Comparison of ENCODE assay signal across 1 cellular context in the genomic region with DNA sequence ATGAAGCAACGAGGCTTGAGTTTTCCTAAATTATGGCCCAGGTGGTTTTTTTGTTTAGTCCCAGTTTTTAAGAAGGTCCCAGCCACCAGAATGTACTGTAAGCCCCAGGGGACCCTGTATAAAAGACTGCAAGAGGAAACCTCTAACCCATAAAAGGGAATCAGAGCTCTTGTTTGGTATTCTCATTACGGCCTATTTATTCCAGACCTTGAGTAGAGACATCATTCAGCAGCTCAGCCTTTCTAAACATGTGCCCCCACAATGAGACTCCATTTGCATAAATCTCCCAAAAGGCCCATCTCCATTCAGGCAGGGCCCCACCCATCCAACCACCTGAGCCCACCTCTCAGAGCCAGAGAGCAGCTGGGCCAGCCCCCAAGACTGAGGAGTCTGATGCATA.
TF ChIP-seq lines count a peak whose summit lies in the region.

No MANE protein-coding gene starts in this region.

TF ChIP-seq in GM23338, 12 proteins besides CTCF, POLR2A, EP300 and RAD21 (continued from another document):
- TF ChIP-seq, protein P1, sequence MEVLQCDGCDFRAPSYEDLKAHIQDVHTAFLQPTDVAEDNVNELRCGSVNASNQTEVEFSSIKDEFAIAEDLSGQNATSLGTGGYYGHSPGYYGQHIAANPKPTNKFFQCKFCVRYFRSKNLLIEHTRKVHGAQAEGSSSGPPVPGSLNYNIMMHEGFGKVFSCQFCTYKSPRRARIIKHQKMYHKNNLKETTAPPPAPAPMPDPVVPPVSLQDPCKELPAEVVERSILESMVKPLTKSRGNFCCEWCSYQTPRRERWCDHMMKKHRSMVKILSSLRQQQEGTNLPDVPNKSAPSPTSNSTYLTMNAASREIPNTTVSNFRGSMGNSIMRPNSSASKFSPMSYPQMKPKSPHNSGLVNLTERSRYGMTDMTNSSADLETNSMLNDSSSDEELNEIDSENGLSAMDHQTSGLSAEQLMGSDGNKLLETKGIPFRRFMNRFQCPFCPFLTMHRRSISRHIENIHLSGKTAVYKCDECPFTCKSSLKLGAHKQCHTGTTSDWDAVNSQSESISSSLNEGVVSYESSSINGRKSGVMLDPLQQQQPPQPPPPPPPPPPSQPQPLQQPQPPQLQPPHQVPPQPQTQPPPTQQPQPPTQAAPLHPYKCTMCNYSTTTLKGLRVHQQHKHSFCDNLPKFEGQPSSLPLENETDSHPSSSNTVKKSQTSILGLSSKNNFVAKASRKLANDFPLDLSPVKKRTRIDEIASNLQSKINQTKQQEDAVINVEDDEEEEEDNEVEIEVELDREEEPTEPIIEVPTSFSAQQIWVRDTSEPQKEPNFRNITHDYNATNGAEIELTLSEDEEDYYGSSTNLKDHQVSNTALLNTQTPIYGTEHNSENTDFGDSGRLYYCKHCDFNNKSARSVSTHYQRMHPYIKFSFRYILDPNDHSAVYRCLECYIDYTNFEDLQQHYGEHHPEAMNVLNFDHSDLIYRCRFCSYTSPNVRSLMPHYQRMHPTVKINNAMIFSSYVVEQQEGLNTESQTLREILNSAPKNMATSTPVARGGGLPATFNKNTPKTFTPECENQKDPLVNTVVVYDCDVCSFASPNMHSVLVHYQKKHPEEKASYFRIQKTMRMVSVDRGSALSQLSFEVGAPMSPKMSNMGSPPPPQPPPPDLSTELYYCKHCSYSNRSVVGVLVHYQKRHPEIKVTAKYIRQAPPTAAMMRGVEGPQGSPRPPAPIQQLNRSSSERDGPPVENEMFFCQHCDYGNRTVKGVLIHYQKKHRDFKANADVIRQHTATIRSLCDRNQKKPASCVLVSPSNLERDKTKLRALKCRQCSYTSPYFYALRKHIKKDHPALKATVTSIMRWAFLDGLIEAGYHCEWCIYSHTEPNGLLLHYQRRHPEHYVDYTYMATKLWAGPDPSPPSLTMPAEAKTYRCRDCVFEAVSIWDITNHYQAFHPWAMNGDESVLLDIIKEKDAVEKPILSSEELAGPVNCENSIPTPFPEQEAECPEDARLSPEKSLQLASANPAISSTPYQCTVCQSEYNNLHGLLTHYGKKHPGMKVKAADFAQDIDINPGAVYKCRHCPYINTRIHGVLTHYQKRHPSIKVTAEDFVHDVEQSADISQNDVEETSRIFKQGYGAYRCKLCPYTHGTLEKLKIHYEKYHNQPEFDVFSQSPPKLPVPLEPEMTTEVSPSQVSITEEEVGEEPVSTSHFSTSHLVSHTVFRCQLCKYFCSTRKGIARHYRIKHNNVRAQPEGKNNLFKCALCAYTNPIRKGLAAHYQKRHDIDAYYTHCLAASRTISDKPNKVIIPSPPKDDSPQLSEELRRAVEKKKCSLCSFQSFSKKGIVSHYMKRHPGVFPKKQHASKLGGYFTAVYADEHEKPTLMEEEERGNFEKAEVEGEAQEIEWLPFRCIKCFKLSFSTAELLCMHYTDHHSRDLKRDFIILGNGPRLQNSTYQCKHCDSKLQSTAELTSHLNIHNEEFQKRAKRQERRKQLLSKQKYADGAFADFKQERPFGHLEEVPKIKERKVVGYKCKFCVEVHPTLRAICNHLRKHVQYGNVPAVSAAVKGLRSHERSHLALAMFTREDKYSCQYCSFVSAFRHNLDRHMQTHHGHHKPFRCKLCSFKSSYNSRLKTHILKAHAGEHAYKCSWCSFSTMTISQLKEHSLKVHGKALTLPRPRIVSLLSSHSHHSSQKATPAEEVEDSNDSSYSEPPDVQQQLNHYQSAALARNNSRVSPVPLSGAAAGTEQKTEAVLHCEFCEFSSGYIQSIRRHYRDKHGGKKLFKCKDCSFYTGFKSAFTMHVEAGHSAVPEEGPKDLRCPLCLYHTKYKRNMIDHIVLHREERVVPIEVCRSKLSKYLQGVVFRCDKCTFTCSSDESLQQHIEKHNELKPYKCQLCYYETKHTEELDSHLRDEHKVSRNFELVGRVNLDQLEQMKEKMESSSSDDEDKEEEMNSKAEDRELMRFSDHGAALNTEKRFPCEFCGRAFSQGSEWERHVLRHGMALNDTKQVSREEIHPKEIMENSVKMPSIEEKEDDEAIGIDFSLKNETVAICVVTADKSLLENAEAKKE (CRISPR knock-in tag; IDR thresholded peaks at IDR 0.05): no peak
- TF ChIP-seq JUNB (IDR thresholded peaks at IDR 0.05; ENCODE audit: unreplicated experiment) (no peak), ZNF114 (CRISPR knock-in tag; IDR thresholded peaks at IDR 0.05) (no peak), CREB1 (CRISPR knock-in tag; IDR thresholded peaks at IDR 0.05; ENCODE audit: low read depth) (no peak)
- TF ChIP-seq, protein P2, sequence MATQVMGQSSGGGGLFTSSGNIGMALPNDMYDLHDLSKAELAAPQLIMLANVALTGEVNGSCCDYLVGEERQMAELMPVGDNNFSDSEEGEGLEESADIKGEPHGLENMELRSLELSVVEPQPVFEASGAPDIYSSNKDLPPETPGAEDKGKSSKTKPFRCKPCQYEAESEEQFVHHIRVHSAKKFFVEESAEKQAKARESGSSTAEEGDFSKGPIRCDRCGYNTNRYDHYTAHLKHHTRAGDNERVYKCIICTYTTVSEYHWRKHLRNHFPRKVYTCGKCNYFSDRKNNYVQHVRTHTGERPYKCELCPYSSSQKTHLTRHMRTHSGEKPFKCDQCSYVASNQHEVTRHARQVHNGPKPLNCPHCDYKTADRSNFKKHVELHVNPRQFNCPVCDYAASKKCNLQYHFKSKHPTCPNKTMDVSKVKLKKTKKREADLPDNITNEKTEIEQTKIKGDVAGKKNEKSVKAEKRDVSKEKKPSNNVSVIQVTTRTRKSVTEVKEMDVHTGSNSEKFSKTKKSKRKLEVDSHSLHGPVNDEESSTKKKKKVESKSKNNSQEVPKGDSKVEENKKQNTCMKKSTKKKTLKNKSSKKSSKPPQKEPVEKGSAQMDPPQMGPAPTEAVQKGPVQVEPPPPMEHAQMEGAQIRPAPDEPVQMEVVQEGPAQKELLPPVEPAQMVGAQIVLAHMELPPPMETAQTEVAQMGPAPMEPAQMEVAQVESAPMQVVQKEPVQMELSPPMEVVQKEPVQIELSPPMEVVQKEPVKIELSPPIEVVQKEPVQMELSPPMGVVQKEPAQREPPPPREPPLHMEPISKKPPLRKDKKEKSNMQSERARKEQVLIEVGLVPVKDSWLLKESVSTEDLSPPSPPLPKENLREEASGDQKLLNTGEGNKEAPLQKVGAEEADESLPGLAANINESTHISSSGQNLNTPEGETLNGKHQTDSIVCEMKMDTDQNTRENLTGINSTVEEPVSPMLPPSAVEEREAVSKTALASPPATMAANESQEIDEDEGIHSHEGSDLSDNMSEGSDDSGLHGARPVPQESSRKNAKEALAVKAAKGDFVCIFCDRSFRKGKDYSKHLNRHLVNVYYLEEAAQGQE (IDR thresholded peaks at IDR 0.05; ENCODE audit: unreplicated experiment): no peak
